ENCODE assay signal across 8 cellular contexts in genomic region chr10:30704601-30705085, GRCh38.
DNase-seq lines count a peak whose midpoint lies in the region; ATAC-seq and TF ChIP-seq lines count a peak whose summit lies in the region.
"Not testable (repeated sequence)": the region's sequence is repeated elsewhere in the genome, so short reads cannot be mapped to it uniquely, and the experiment has no call there.

No MANE protein-coding gene starts in this region.

- not testable (repeated sequence) for H2AFZ ChIP-seq in OCI-LY1 (ENCODE audit: low read length)

- H3K27me3 ChIP-seq in OCI-LY1 (ENCODE audit: insufficient read depth, low read length); mucosa of rectum (ENCODE audit: control insufficient read depth in 2 of 2, insufficient read depth in 2 of 2, low read length in 2 of 2): not testable (repeated sequence)

- H3K27ac ChIP-seq in OCI-LY1 (ENCODE audit: low read depth, low read length, poor library complexity, severe bottlenecking) = peak overlapping the region; percentile 99
- H3K27ac ChIP-seq in mucosa of rectum (ENCODE audit: low read depth in 2 of 2, low read length in 2 of 2) = peak overlapping the region; percentile 21 to 82

- H4K20me1 ChIP-seq in OCI-LY1 (ENCODE audit: insufficient read depth, low read length) = not testable (repeated sequence)

- peak; percentile 62 to 68 for DNase-seq in activated CD4-positive, alpha-beta T cell treated with anti-CD3 and anti-CD28 coated beads, Interleukin-2, amount 50 U/mL, for 48 hours
- peak; percentile 55 for DNase-seq in activated naive CD4-positive, alpha-beta T cell treated with anti-CD3 and anti-CD28 coated beads, Interleukin-2, amount 50 U/mL, for 16 hours
- peak; percentile 55 for DNase-seq in stimulated activated naive CD4-positive, alpha-beta T cell treated with Interleukin-2 at 50 U/mL for 16 hours (lab: John Stamatoyannopoulos, UW)

- H3K9me3 ChIP-seq in OCI-LY1 (ENCODE audit: low read length); mucosa of rectum (ENCODE audit: control insufficient read depth in 2 of 2, low read length in 2 of 2): not testable (repeated sequence)

- not testable (repeated sequence) for H3K36me3 ChIP-seq in OCI-LY1 (ENCODE audit: insufficient read depth, low read length); mucosa of rectum (ENCODE audit: control insufficient read depth in 2 of 2, insufficient read depth in 2 of 2, low read length in 2 of 2)

- H3K9ac ChIP-seq in OCI-LY1 (ENCODE audit: low read length) (peak overlapping the region; percentile 75), mucosa of rectum (ENCODE audit: low read depth in 1 of 2, low read length in 2 of 2) (peak overlapping the region in 1 of 2 donors; percentile 47)

- not testable (repeated sequence) for TF ChIP-seq CTCF in OCI-LY1 (IDR thresholded peaks at IDR 0.05; ENCODE audit: low read length)

- ATAC-seq in GM18505 (IDR thresholded peaks at IDR 0.05; ENCODE audit: unreplicated experiment) = peak; percentile 6
- peak; percentile 2 for ATAC-seq in GM21529 (IDR thresholded peaks at IDR 0.05; ENCODE audit: unreplicated experiment)
- peak; percentile 3 for ATAC-seq in HG03196 (IDR thresholded peaks at IDR 0.05; ENCODE audit: unreplicated experiment)

- H3K9me2 ChIP-seq in OCI-LY1 (ENCODE audit: low read depth, low read length) = not testable (repeated sequence)

- H3K79me2 ChIP-seq in OCI-LY1 (ENCODE audit: insufficient read depth, low read length) = not testable (repeated sequence)

- TF ChIP-seq POLR2A in GM18505 (IDR thresholded peaks at IDR 0.05; ENCODE audit: borderline replicate concordance, extremely low read depth, insufficient read depth, insufficient read length) = not testable (repeated sequence)

- peak overlapping the region; percentile 59 for H3K4me3 ChIP-seq in OCI-LY1 (ENCODE audit: low read depth, low read length, poor library complexity, severe bottlenecking)
- H3K4me3 ChIP-seq in mucosa of rectum (ENCODE audit: low read length in 2 of 2) = peak overlapping the region; percentile 0 to 54

- not testable (repeated sequence) for H3F3A ChIP-seq in OCI-LY1 (ENCODE audit: insufficient read depth, low read length)

- peaks cover 65% of the 10 kb centered on the region for H3K4me1 ChIP-seq in OCI-LY1 (ENCODE audit: insufficient read depth, low read length, severe bottlenecking)
- H3K4me1 ChIP-seq in mucosa of rectum (ENCODE audit: control insufficient read depth in 2 of 2, insufficient read depth in 2 of 2, low read length in 2 of 2) = not testable (repeated sequence)

- peak overlapping the region; percentile 84 for H3K4me2 ChIP-seq in OCI-LY1 (ENCODE audit: low read length)

Comparison
In these comparisons a context has a peak if more than half of its experiments do, and no peak if none do; other contexts are left out.
1. Peak in every context shown above with its lines: DNase-seq, ATAC-seq, H3K4me3 ChIP-seq and H3K27ac ChIP-seq.